In genomic region chr1:109595540-109595939, GRCh38 we compare ENCODE assay signal across 25 cellular contexts. TPM values are rescaled to one million over a fixed set of nuclear protein-coding genes. Genes with fewer than 3 reads are reported as not detected.
DNase-seq lines count a peak whose midpoint lies in the region; ATAC-seq, FAIRE-seq and TF ChIP-seq lines count a peak whose summit lies in the region.
"Had no signal": no experiment of that assay in that cellular context is flagged by ENCODE, and none has a peak within 500 bp of the region (broad histone marks: within the 10 kb centered on the region; RNA-seq: fewer than 3 reads in every experiment).

No MANE protein-coding gene starts in this region.

- peak overlapping the region; percentile 73 for H3K4me2 ChIP-seq in GM23248 (ENCODE audit: unreplicated experiment)
- H3K4me2 ChIP-seq: KMS-11 had no signal

- H3K27ac ChIP-seq in GM23248: peak overlapping the region; percentile 54
- H3K27ac ChIP-seq in upper lobe of left lung: no peak overlapping the region
- no peak overlapping the region for H3K27ac ChIP-seq in tibial artery
- H3K27ac ChIP-seq: KMS-11, sigmoid colon had no signal

- H3K4me1 ChIP-seq in GM23248 (ENCODE audit: insufficient read depth) (peaks cover 21% of the 10 kb centered on the region), upper lobe of left lung (no peaks in the 10 kb centered on the region), tibial artery (no peaks in the 10 kb centered on the region)
- H3K4me1 ChIP-seq: sigmoid colon had no signal

- H3K4me3 ChIP-seq in GM23248: peak overlapping the region; percentile 27; the same call in 1 of the 2 replicates
- no peak overlapping the region for H3K4me3 ChIP-seq in bronchial epithelial cell (ENCODE audit: low read depth, low read length)
- H3K4me3 ChIP-seq in fibroblast of villous mesenchyme (ENCODE audit: low read depth, low read length): no peak overlapping the region
- no peak overlapping the region for H3K4me3 ChIP-seq in upper lobe of left lung
- no peak overlapping the region for H3K4me3 ChIP-seq in tibial artery
- H3K4me3 ChIP-seq: GM12878, sigmoid colon had no signal

- ATAC-seq in upper lobe of left lung (ENCODE audit: low FRiP score in 2 of 2) (no peak), GM18907 (IDR thresholded peaks at IDR 0.05; ENCODE audit: unreplicated experiment) (no peak)
- ATAC-seq: CD8-positive, alpha-beta T cell; GM12878 had no signal

- no peak overlapping the region for H2AFZ ChIP-seq in GM23248

- TF ChIP-seq EP300 in upper lobe of left lung (IDR thresholded peaks at IDR 0.05): no peak

- intact Hi-C loops in tibial artery (cut with DNase I; ENCODE audit: low total_unique reads): no loop called here

- H3K9me3 ChIP-seq in GM23248 (ENCODE audit: low read depth) (no peaks in the 10 kb centered on the region), upper lobe of left lung (no peaks in the 10 kb centered on the region), tibial artery (no peaks in the 10 kb centered on the region)
- H3K9me3 ChIP-seq: sigmoid colon had no signal

- H3K9me2 ChIP-seq in GM23248 (ENCODE audit: insufficient read depth): no peaks in the 10 kb centered on the region

- H4K20me1 ChIP-seq in GM23248 (ENCODE audit: insufficient read depth): no peaks in the 10 kb centered on the region

- 41 to 44% methylated on average over 2 of the region's 2 CpGs for WGBS in GM23248 (ENCODE audit: low coverage in 1 of 2, low lambda C conversion rate in 2 of 2, missing lambda C conversion rate in 2 of 2), 2 experiments
- WGBS in upper lobe of left lung, 2 donors: 87 to 89% methylated on average over 2 of the region's 2 CpGs

- no peaks in the 10 kb centered on the region for H3K27me3 ChIP-seq in GM23248 (replicated peaks; ENCODE audit: insufficient read depth)
- H3K27me3 ChIP-seq in bronchial epithelial cell (ENCODE audit: control insufficient read depth, insufficient read depth, low read length): no peaks in the 10 kb centered on the region
- H3K27me3 ChIP-seq in upper lobe of left lung: no peaks in the 10 kb centered on the region
- no peaks in the 10 kb centered on the region for H3K27me3 ChIP-seq in tibial artery
- H3K27me3 ChIP-seq: sigmoid colon had no signal

- TF ChIP-seq CTCF in bronchial epithelial cell (IDR thresholded peaks at IDR 0.05; ENCODE audit: insufficient read depth, low read length, severe bottlenecking) (no peak), fibroblast of villous mesenchyme (IDR thresholded peaks at IDR 0.05; ENCODE audit: insufficient read depth, low read depth, low read length) (no peak), upper lobe of left lung (IDR thresholded peaks at IDR 0.05) (no peak), tibial artery (IDR thresholded peaks at IDR 0.05) (no peak)

- TF ChIP-seq POLR2A in upper lobe of left lung (IDR thresholded peaks at IDR 0.05): no peak

- peaks cover 69% of the 10 kb centered on the region for H3K79me2 ChIP-seq in GM23248 (ENCODE audit: insufficient read depth)

- H3K36me3 ChIP-seq in GM23248 (ENCODE audit: low read depth) (peaks cover 53% of the 10 kb centered on the region), bronchial epithelial cell (ENCODE audit: control insufficient read depth, insufficient read depth, low read length) (peaks cover 4% of the 10 kb centered on the region), upper lobe of left lung (peaks cover 12 to 80% (median 21%) of the 10 kb centered on the region in 4 donors), tibial artery (peaks cover 22 to 50% (median 45%) of the 10 kb centered on the region in 3 donors)

- FAIRE-seq in bronchial epithelial cell (lab: Jason Lieb, UNC): no peak
- FAIRE-seq: HTR-8/SVneo had no signal

- peak; percentile 58 for DNase-seq in GM23248
- peak; percentile 86 for DNase-seq in bronchial epithelial cell (ENCODE audit: low read depth)
- peak; percentile 52 for DNase-seq in fibroblast of villous mesenchyme (ENCODE audit: low read depth)
- peak; percentile 92 for DNase-seq in renal cortical epithelial cell (ENCODE audit: low read depth)
- DNase-seq in upper lobe of left lung: no peak
- no peak for DNase-seq in tibial artery
- DNase-seq: activated CD4-positive, alpha-beta memory T cell treated with anti-CD3 and anti-CD28 coated beads, Interleukin-2, amount 10 ng/mL, durations not matched to agents 7 days and 5 days; activated CD4-positive, CD25-positive, alpha-beta regulatory T cell; activated naive CD4-positive, alpha-beta T cell treated with Interleukin-2 at 50 U/mL for 16 hours; activated T-cell treated with anti-CD3 and anti-CD28 coated beads for 4 hours; amygdala; CD8-positive, alpha-beta T cell; central memory CD4-positive, alpha-beta T cell; DMS53; NCI-H1694; nephron progenitor cell; sigmoid colon had no signal

- in situ Hi-C loops in GM23248 (cut with MboI): no loop called here

- H3F3A ChIP-seq in GM23248 (ENCODE audit: insufficient read depth): peaks cover 39% of the 10 kb centered on the region

- H3K9ac ChIP-seq in GM23248: peak overlapping the region; percentile 23
- H3K9ac ChIP-seq: KMS-11 had no signal

RNA-seq across cellular contexts. Expression of gene GNAT2, which starts 23.9 kb away (rescaled TPM):
- total RNA-seq in GM23248 (2014; rRNA removed; shearing (Covaris generic)): not detected in 2 replicates
- 0.32 TPM in 1 of 2 replicates, not detected in the other for polyA plus RNA-seq in GM23248 (2016; fragmentation: Nextera tagmentation; extraction: Ambion mirVana)
- 0.26 TPM in 1 of 2 replicates, not detected in the other for total RNA-seq in bronchial epithelial cell
- total RNA-seq in fibroblast of villous mesenchyme: under 0.01 and 0.43 TPM in 2 replicates
- 0.10 TPM in 1 of 2 replicates, not detected in the other for total RNA-seq in renal cortical epithelial cell
- under 1 TPM in 2 of 6 donors, not detected in 4; 0.20 to 0.46 TPM for total RNA-seq in upper lobe of left lung
- total RNA-seq: activated CD4-positive, alpha-beta memory T cell treated with anti-CD3 and anti-CD28 coated beads, Interleukin-2, amount 10 ng/mL, durations not matched to agents 7 days and 5 days; CD8-positive, alpha-beta T cell; mononuclear cell; sigmoid colon; subcutaneous adipose tissue had no signal
- polyA plus RNA-seq: esophagus had no signal

RNA-seq across cellular contexts. Expression of gene AMPD2, which starts 24.1 kb away (rescaled TPM):
- total RNA-seq in GM23248 (2014; rRNA removed; shearing (Covaris generic)): 79.3 and 87.9 TPM in 2 replicates
- polyA plus RNA-seq in GM23248 (2016; fragmentation: Nextera tagmentation; extraction: Ambion mirVana): 61.1 and 61.3 TPM in 2 replicates
- 14.8 and 21.9 TPM in 2 replicates for total RNA-seq in bronchial epithelial cell
- total RNA-seq in fibroblast of villous mesenchyme: 90.5 and 107 TPM in 2 replicates
- total RNA-seq in renal cortical epithelial cell: 62.7 and 71.7 TPM in 2 replicates
- 100 to 1,000 TPM in 1 of 6 donors, 10 to 100 TPM in 5; 39.5 to 183 (median 58.9) TPM for total RNA-seq in upper lobe of left lung

RNA-seq across cellular contexts. Expression of gene GNAI3, which starts 47.1 kb away (rescaled TPM):
- total RNA-seq in GM23248 (2014; rRNA removed; shearing (Covaris generic)): 14.7 and 14.9 TPM in 2 replicates
- 14.6 and 14.9 TPM in 2 replicates for polyA plus RNA-seq in GM23248 (2016; fragmentation: Nextera tagmentation; extraction: Ambion mirVana)
- 18.7 and 21.6 TPM in 2 replicates for total RNA-seq in bronchial epithelial cell
- total RNA-seq in fibroblast of villous mesenchyme: 14.2 and 17.3 TPM in 2 replicates
- 25.0 and 25.9 TPM in 2 replicates for total RNA-seq in renal cortical epithelial cell
- 1 to 10 TPM; 2.2 to 9.0 (median 6.0) TPM for total RNA-seq in upper lobe of left lung

RNA-seq across cellular contexts. Expression of gene GPR61, which starts 55.9 kb away (rescaled TPM):
- not detected in 2 replicates for total RNA-seq in GM23248 (2014; rRNA removed; shearing (Covaris generic))
- not detected in 2 replicates for polyA plus RNA-seq in GM23248 (2016; fragmentation: Nextera tagmentation; extraction: Ambion mirVana)
- total RNA-seq in bronchial epithelial cell: not detected in 2 replicates
- under 0.01 TPM in 1 of 2 replicates, not detected in the other for total RNA-seq in fibroblast of villous mesenchyme
- total RNA-seq in renal cortical epithelial cell: 0.15 TPM in 1 of 2 replicates, not detected in the other
- not detected for total RNA-seq in upper lobe of left lung
- total RNA-seq: liver, subcutaneous adipose tissue had no signal

Comparison
In these comparisons a context has a peak if more than half of its experiments do, and no peak if none do; other contexts are left out.
1. DNase-seq: peak in GM23248 (single experiment), bronchial epithelial cell (single experiment), fibroblast of villous mesenchyme (single experiment) and renal cortical epithelial cell (single experiment); none in upper lobe of left lung (0 of 2) and tibial artery (0 of 2).